ENCODE assay signal across 8 cellular contexts in genomic region chr12:94875525-94875924, GRCh38.
DNase-seq lines count a peak whose midpoint lies in the region; ATAC-seq and TF ChIP-seq lines count a peak whose summit lies in the region.

No MANE protein-coding gene starts in this region.

- TF ChIP-seq POLR2A in stomach (IDR thresholded peaks at IDR 0.05) = no peak

- in situ Hi-C loops in SK-MEL-5 (cut with HindIII; ENCODE audit: low pct_unique_long_range_greater_than_20kb, low sequenced_read_pairs) = no loop called here

- TF ChIP-seq CTCF in stomach (IDR thresholded peaks at IDR 0.05) = no peak

- H3K9me3 ChIP-seq in stomach = no peaks in the 10 kb centered on the region

- 27 to 39% (median 30%) methylated on average over 5 of the region's 5 CpGs for WGBS in stomach, 5 donors

- peak; percentile 33 to 77 (median 41) for DNase-seq in NCI-H1417 (lab: John Stamatoyannopoulos, UW)
- DNase-seq in NCI-H1417 treated with DMSO at 0.1 percent for 48 hours (lab: John Stamatoyannopoulos, UW) = no peak
- peak; percentile 24 for DNase-seq in Jurkat, Clone E6-1 (ENCODE audit: low read depth, low spot score)
- peak; percentile 16 for DNase-seq in SK-MEL-5 (ENCODE audit: low read depth, low spot score)
- DNase-seq in iPS DF 19.7 (ENCODE audit: low read depth, low spot score) = peak; percentile 35
- no peak for DNase-seq in stomach
- DNase-seq in activated CD4-positive, alpha-beta T cell treated with anti-CD3 and anti-CD28 coated beads, Interleukin-2, amount 50 U/mL, for 4 hours = no peak

- peaks cover 23 to 35% (median 25%) of the 10 kb centered on the region in 4 donors for H3K4me1 ChIP-seq in stomach

- intact Hi-C loops in stomach (cut with DNase I; ENCODE audit: low total_unique reads) = no loop called here

- peak; percentile 46 for ATAC-seq in GM21528 (IDR thresholded peaks at IDR 0.05; ENCODE audit: low FRiP score, unreplicated experiment)

- no peaks in the 10 kb centered on the region for H3K36me3 ChIP-seq in stomach

- no peak for TF ChIP-seq EP300 in stomach (IDR thresholded peaks at IDR 0.05)

- no peak overlapping the region for H3K27ac ChIP-seq in stomach

- H3K4me3 ChIP-seq in Jurkat, Clone E6-1 (ENCODE audit: low read length) = no peak overlapping the region
- no peak overlapping the region for H3K4me3 ChIP-seq in stomach

- H3K27me3 ChIP-seq in stomach = peaks cover 3 to 64% (median 25%) of the 10 kb centered on the region in 3 donors

Comparison
In these comparisons a context has a peak if more than half of its experiments do, and no peak if none do; other contexts are left out.
1. DNase-seq: peak in NCI-H1417 (3 of 3), Jurkat, Clone E6-1 (single experiment), SK-MEL-5 (single experiment) and iPS DF 19.7 (single experiment); none in NCI-H1417 treated with DMSO at 0.1 percent for 48 hours (single experiment), stomach (single experiment) and activated CD4-positive, alpha-beta T cell treated with anti-CD3 and anti-CD28 coated beads, Interleukin-2, amount 50 U/mL, for 4 hours (0 of 2).